In genomic region chr6:150238294-150238693, GRCh38 we compare ENCODE assay signal across 13 cellular contexts.
DNase-seq lines count a peak whose midpoint lies in the region; ATAC-seq and TF ChIP-seq lines count a peak whose summit lies in the region.
"Had no signal": no experiment of that assay in that cellular context is flagged by ENCODE, and none has a peak within 500 bp of the region (broad histone marks: within the 10 kb centered on the region; RNA-seq: fewer than 3 reads in every experiment).

No MANE protein-coding gene starts in this region.

- H3K36me3 ChIP-seq in fibroblast of lung (ENCODE audit: control insufficient read depth, insufficient read depth, low read length) (no peaks in the 10 kb centered on the region), mucosa of descending colon (ENCODE audit: low read depth) (no peaks in the 10 kb centered on the region), suprapubic skin (no peaks in the 10 kb centered on the region)

- H3K4me3 ChIP-seq in fibroblast of lung (replicated peaks in 1 of 4; ENCODE audit: control extremely low read depth in 1 of 4, insufficient read depth in 1 of 4, low read depth in 3 of 4, low read length in 4 of 4) (no peak overlapping the region), mucosa of descending colon (no peak overlapping the region), suprapubic skin (no peak overlapping the region)
- H3K4me3 ChIP-seq: dorsolateral prefrontal cortex had no signal

- H3K4me2 ChIP-seq in fibroblast of lung (ENCODE audit: extremely low read depth, insufficient read depth, low read length) = no peak overlapping the region

- H3K27ac ChIP-seq in fibroblast of lung (ENCODE audit: insufficient read depth, low read length) (no peak overlapping the region), suprapubic skin (no peak overlapping the region)
- H3K27ac ChIP-seq: dorsolateral prefrontal cortex had no signal

- 28% methylated on average over 5 of the region's 5 CpGs for WGBS in suprapubic skin

- H3K27me3 ChIP-seq in fibroblast of lung (ENCODE audit: control insufficient read depth, insufficient read depth, low read length) (no peaks in the 10 kb centered on the region), suprapubic skin (no peaks in the 10 kb centered on the region)
- H3K27me3 ChIP-seq: dorsolateral prefrontal cortex had no signal

- no peak for TF ChIP-seq POLR2A in suprapubic skin (IDR thresholded peaks at IDR 0.05)

- no peaks in the 10 kb centered on the region for H3K79me2 ChIP-seq in fibroblast of lung (ENCODE audit: control insufficient read depth, insufficient read depth, low read length)

- H2AFZ ChIP-seq in fibroblast of lung (ENCODE audit: low read length) = peak overlapping the region; percentile 44

- peak; percentile 96 for DNase-seq in DMS 273 (lab: John Stamatoyannopoulos, UW; ENCODE audit: unreplicated experiment)
- peak; percentile 8 for DNase-seq in RPMI8226
- DNase-seq in fibroblast of lung (ENCODE audit: low read depth in 2 of 2) = no peak
- DNase-seq in mucosa of descending colon = peak in 2 of 3 donors; percentile 16 to 37
- no peak for DNase-seq in suprapubic skin (ENCODE audit: low spot score in 2 of 2)
- DNase-seq in RKO (ENCODE audit: low spot score) = no peak
- DNase-seq in NCI-H446 (lab: John Stamatoyannopoulos, UW) = no peak
- DNase-seq: activated CD8-positive, alpha-beta T cell treated with anti-CD3 and anti-CD28 coated beads for 36 hours; activated naive CD8-positive, alpha-beta T cell treated with anti-CD3 and anti-CD28 coated beads, Interleukin-2, amount 10 ng/mL, durations not matched to agents 7 days and 5 days; NCI-H1694; T-helper 2 cell had no signal

- no peak for TF ChIP-seq EP300 in suprapubic skin (IDR thresholded peaks at IDR 0.05)

- no peak overlapping the region for H3K9ac ChIP-seq in fibroblast of lung (ENCODE audit: insufficient read depth, low read length)

- H3K4me1 ChIP-seq in fibroblast of lung (ENCODE audit: control insufficient read depth, extremely low read depth, insufficient read depth, low read length) (no peaks in the 10 kb centered on the region), mucosa of descending colon (ENCODE audit: low read depth) (peaks cover 4% of the 10 kb centered on the region), suprapubic skin (peaks cover 12% of the 10 kb centered on the region)

- H3K9me3 ChIP-seq in fibroblast of lung (ENCODE audit: control insufficient read depth, insufficient read depth, low read depth, low read length) (no peaks in the 10 kb centered on the region), mucosa of descending colon (no peaks in the 10 kb centered on the region), suprapubic skin (no peaks in the 10 kb centered on the region)

- peak; percentile 74 for ATAC-seq in mucosa of descending colon
- no peak for ATAC-seq in GM18909 (IDR thresholded peaks at IDR 0.05; ENCODE audit: poor library complexity, unreplicated experiment)
- ATAC-seq: activated CD8-positive, alpha-beta T cell treated with anti-CD3 and anti-CD28 coated beads for 36 hours had no signal

- intact Hi-C loops in mucosa of descending colon (cut with DNase I, micrococcal nuclease) = no loop called here

- H4K20me1 ChIP-seq in fibroblast of lung (ENCODE audit: control insufficient read depth, extremely low read depth, insufficient read depth, low read length) = no peaks in the 10 kb centered on the region

- TF ChIP-seq CTCF in fibroblast of lung (conservative IDR thresholded peaks at IDR 0.05 in 1 of 2, IDR thresholded peaks at IDR 0.05 in 1 of 2; ENCODE audit: low read depth in 1 of 2, low read length in 2 of 2) = no peak
- no peak for TF ChIP-seq CTCF in mucosa of descending colon (IDR thresholded peaks at IDR 0.05)
- no peak for TF ChIP-seq CTCF in suprapubic skin (IDR thresholded peaks at IDR 0.05)

Comparison
In these comparisons a context has a peak if more than half of its experiments do, and no peak if none do; other contexts are left out.
1. DNase-seq: peak in DMS 273 (single experiment), RPMI8226 (single experiment) and mucosa of descending colon (2 of 3); none in fibroblast of lung (0 of 2), suprapubic skin (0 of 2), RKO (single experiment) and NCI-H446 (0 of 2).